Comparison of ENCODE assay signal across 8 cellular contexts in genomic region chr10:63466168-63466935, GRCh38. TPM values are rescaled to one million over a fixed set of nuclear protein-coding genes. Genes with fewer than 3 reads are reported as not detected.
A peak's percentile ranks its signal among the peaks of the same experiment; 100 is the strongest.
DNase-seq lines count a peak whose midpoint lies in the region; ATAC-seq and TF ChIP-seq lines count a peak whose summit lies in the region.

No MANE protein-coding gene starts in this region.

- no peak for TF ChIP-seq POLR2A in transverse colon (IDR thresholded peaks at IDR 0.05)

- TF ChIP-seq EP300 in neural cell (conservative IDR thresholded peaks at IDR 0.05; ENCODE audit: poor library complexity, severe bottlenecking) (no peak), transverse colon (IDR thresholded peaks at IDR 0.05; ENCODE audit: low read depth) (no peak)

- H3K4me1 ChIP-seq in transverse colon: peaks cover 0 to 25% (median 10%) of the 10 kb centered on the region in 4 donors

- 10 to 19% methylated on average over 7 to 21 of the region's 21 CpGs for WGBS in transverse colon (ENCODE audit: low coverage in 1 of 2), 2 donors

- no peaks in the 10 kb centered on the region for H3K9me2 ChIP-seq in neural cell (ENCODE audit: insufficient read depth, low read length)

- no peaks in the 10 kb centered on the region for H3K36me3 ChIP-seq in neural cell (ENCODE audit: insufficient read depth, low read length)
- H3K36me3 ChIP-seq in transverse colon: no peaks in the 10 kb centered on the region

- H3K27me3 ChIP-seq in neural cell (ENCODE audit: insufficient read depth, low read depth, low read length): no peaks in the 10 kb centered on the region
- H3K27me3 ChIP-seq in transverse colon: no peaks in the 10 kb centered on the region

- in situ Hi-C loops in transverse colon (cut with MboI; ENCODE audit: low pct_ligation_motif_present in 1 of 4, low pct_unique_long_range_greater_than_20kb in 1 of 4, low sequenced_read_pairs in 3 of 4): loop anchor here in 3 of 4 donors (10.0 to 25.0 kb wide), 2 partner anchors 252 to 254 kb away; no protein-coding TSS in a partner anchor

- H3K79me2 ChIP-seq in neural cell (replicated peaks; ENCODE audit: insufficient read depth, low read length): peaks cover 53% of the 10 kb centered on the region

- H3F3A ChIP-seq in neural cell (ENCODE audit: insufficient read depth, low read length, poor library complexity, severe bottlenecking): peaks cover 5% of the 10 kb centered on the region

- TF ChIP-seq RAD21 in neural cell (conservative IDR thresholded peaks at IDR 0.05): no peak

- TF ChIP-seq CTCF in neural cell (IDR thresholded peaks at IDR 0.05; ENCODE audit: poor library complexity, severe bottlenecking) (no peak), transverse colon (IDR thresholded peaks at IDR 0.05) (no peak)

- peak; percentile 19 for ATAC-seq in GM18873 (IDR thresholded peaks at IDR 0.05; ENCODE audit: low FRiP score, unreplicated experiment)
- ATAC-seq in HG03103 (IDR thresholded peaks at IDR 0.05; ENCODE audit: low read depth, unreplicated experiment): peak; percentile 33
- ATAC-seq in activated T-helper 17 cell treated with anti-CD3 and anti-CD28 coated beads, Interleukin-2, amount 50 U/mL, for 72 hours (replicated peaks): peak; percentile 25

- peaks cover 8% of the 10 kb centered on the region for H3K4me1 Mint-ChIP-seq in activated T-helper 17 cell treated with anti-CD3 and anti-CD28 coated beads, Interleukin-2, amount 50 U/mL, for 72 hours

- DNase-seq in Ammon's horn (ENCODE audit: low spot score) (peak; percentile 80), NCI-H69 (lab: John Stamatoyannopoulos, UW) (peak; percentile 79), foreskin melanocyte (peak; percentile 51), transverse colon (peak; percentile 64)

- H3K4me3 ChIP-seq in neural cell (ENCODE audit: low read length) (peak overlapping the region; percentile 83), transverse colon (peak overlapping the region; percentile 67 to 93 (median 88))

- H3K27ac ChIP-seq in neural cell (ENCODE audit: low read length) (no peak overlapping the region), transverse colon (peak overlapping the region; percentile 91 to 97 (median 94))

- H3K4me2 ChIP-seq in neural cell (ENCODE audit: low read length): peak overlapping the region; percentile 56

- H3K27me3 Mint-ChIP-seq in activated T-helper 17 cell treated with anti-CD3 and anti-CD28 coated beads, Interleukin-2, amount 50 U/mL, for 72 hours: no peaks in the 10 kb centered on the region

- no peaks in the 10 kb centered on the region for H3K36me3 Mint-ChIP-seq in activated T-helper 17 cell treated with anti-CD3 and anti-CD28 coated beads, Interleukin-2, amount 50 U/mL, for 72 hours (ENCODE audit: low read depth)

- H3K9me3 ChIP-seq in neural cell (ENCODE audit: low read length): no peaks in the 10 kb centered on the region
- no peaks in the 10 kb centered on the region for H3K9me3 ChIP-seq in transverse colon

- H3K27ac Mint-ChIP-seq in activated T-helper 17 cell treated with anti-CD3 and anti-CD28 coated beads, Interleukin-2, amount 50 U/mL, for 72 hours: peak overlapping the region; percentile 85

- H3K4me3 Mint-ChIP-seq in activated T-helper 17 cell treated with anti-CD3 and anti-CD28 coated beads, Interleukin-2, amount 50 U/mL, for 72 hours: peak overlapping the region; percentile 95

- H3K9me3 Mint-ChIP-seq in activated T-helper 17 cell treated with anti-CD3 and anti-CD28 coated beads, Interleukin-2, amount 50 U/mL, for 72 hours: no peaks in the 10 kb centered on the region

- H3K9ac ChIP-seq in neural cell (ENCODE audit: low read length): peak overlapping the region; percentile 78

- peaks cover 8% of the 10 kb centered on the region for H4K20me1 ChIP-seq in neural cell (ENCODE audit: insufficient read depth)

- no peak overlapping the region for H2AFZ ChIP-seq in neural cell (ENCODE audit: low read depth, low read length)

- intact Hi-C loops in transverse colon (cut with DNase I; ENCODE audit: low total_unique reads): loop anchor here (5.0 to 10.0 kb wide), 3 partner anchors 56 to 251 kb away; partner anchors contain the start of gene REEP3

TF ChIP-seq in neural cell, 6 proteins besides CTCF, POLR2A, EP300 and RAD21:
- TF ChIP-seq SMC3 (conservative IDR thresholded peaks at IDR 0.05; ENCODE audit: poor library complexity) (no peak), EZH2 (IDR thresholded peaks at IDR 0.05; ENCODE audit: borderline replicate concordance, insufficient read depth, low read length, poor library complexity, severe bottlenecking) (no peak), REST (IDR thresholded peaks at IDR 0.05; ENCODE audit: borderline replicate concordance) (no peak), POLR2AphosphoS5 (IDR thresholded peaks at IDR 0.05) (no peak), MXI1 (conservative IDR thresholded peaks at IDR 0.05; ENCODE audit: poor library complexity, severe bottlenecking) (no peak), TAF1 (IDR thresholded peaks at IDR 0.05; ENCODE audit: low read depth) (no peak)

RNA-seq across cellular contexts. Expression of gene JMJD1C, which starts 0.6 kb away (rescaled TPM):
- total RNA-seq in activated T-helper 17 cell treated with anti-CD3 and anti-CD28 coated beads, Interleukin-2, amount 50 U/mL, for 72 hours: 10 to 100 TPM; 68.7 to 74.5 TPM
- polyA plus RNA-seq in neural cell: 99.0 and 108 TPM in 2 replicates
- 253 and 312 TPM in 2 replicates for polyA minus RNA-seq in neural cell
- 100 to 1,000 TPM in 1 of 4 donors, 10 to 100 TPM in 3; 56.7 to 128 (median 78.9) TPM for total RNA-seq in transverse colon

RNA-seq across cellular contexts. Expression of gene REEP3, which starts 54.8 kb away (rescaled TPM):
- 10 to 100 TPM; 18.5 to 20.0 TPM for total RNA-seq in activated T-helper 17 cell treated with anti-CD3 and anti-CD28 coated beads, Interleukin-2, amount 50 U/mL, for 72 hours
- 6.9 and 7.2 TPM in 2 replicates for polyA plus RNA-seq in neural cell
- 7.1 and 8.5 TPM in 2 replicates for polyA minus RNA-seq in neural cell
- 10 to 100 TPM; 23.9 to 50.1 (median 36.7) TPM for total RNA-seq in transverse colon
